ENCODE assay signal across 21 cellular contexts in the genomic region with DNA sequence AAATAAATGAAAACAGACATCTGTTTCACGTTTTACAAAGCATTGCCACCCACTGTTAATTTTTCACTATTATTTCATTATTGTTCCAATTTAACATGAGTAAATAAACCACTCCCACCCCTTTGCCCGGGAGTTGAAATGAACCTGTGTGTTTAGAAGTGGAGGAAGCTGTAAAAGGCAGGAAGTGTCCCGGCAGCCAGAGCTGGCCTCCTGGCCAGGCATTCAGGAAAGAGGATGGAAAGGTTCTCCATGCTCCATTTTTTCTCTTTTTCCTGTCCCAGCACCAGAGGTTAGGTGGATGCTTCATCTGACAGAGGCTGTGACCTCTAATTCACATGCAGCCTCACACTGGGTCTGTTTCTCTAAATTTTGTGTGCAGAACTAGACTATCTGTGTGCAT. TPM values are rescaled to one million over a fixed set of nuclear protein-coding genes. Genes with fewer than 3 reads are reported as not detected.
DNase-seq lines count a peak whose midpoint lies in the region; ATAC-seq and TF ChIP-seq lines count a peak whose summit lies in the region.
"Had no signal": no experiment of that assay in that cellular context is flagged by ENCODE, and none has a peak within 500 bp of the region (broad histone marks: within the 10 kb centered on the region; RNA-seq: fewer than 3 reads in every experiment).

No MANE protein-coding gene starts in this region.

- no peak overlapping the region for H3K27ac Mint-ChIP-seq in CD14-positive monocyte
- H3K27ac Mint-ChIP-seq: activated T-helper 2 cell treated with anti-CD3 and anti-CD28 coated beads, Interferon-gamma antibody, Interleukin-2, Interleukin-4, amounts not matched to agents 10 μg/mL and 5 μg/mL and 100 μg/mL, durations not matched to agents 14 hours and 24 hours and 36 hours; CD4-positive, CD25-positive, alpha-beta regulatory T cell; effector memory CD8-positive, alpha-beta T cell; GM23338; stimulated activated naive CD8-positive, alpha-beta T cell treated with anti-CD3 and anti-CD28 coated beads, Interleukin-15, Interleukin-2, amounts not matched to agents 100 ng/mL and 50 ng/mL, for 24 hours; type B pancreatic cell had no signal

- intact Hi-C loops in CD14-positive monocyte (cut with micrococcal nuclease): no loop called here

- peak; percentile 45 for DNase-seq in COLO668 (lab: John Stamatoyannopoulos, UW; ENCODE audit: unreplicated experiment)
- peak; percentile 73 for DNase-seq in NCI-H1417 treated with DMSO at 0.1 percent for 48 hours (lab: John Stamatoyannopoulos, UW)
- DNase-seq in SHP77 treated with DMSO at 0.1 percent for 48 hours (lab: John Stamatoyannopoulos, UW): peak; percentile 56
- DNase-seq in left kidney (ENCODE audit: low read depth, low spot score): peak; percentile 20
- no peak for DNase-seq in OCI-M2 (lab: John Stamatoyannopoulos, UW; ENCODE audit: unreplicated experiment)
- DNase-seq in occipital lobe (lab: John Stamatoyannopoulos, UW): no peak
- no peak for DNase-seq in CD14-positive monocyte (ENCODE audit: low spot score)
- no peak for DNase-seq in omental fat pad (ENCODE audit: low spot score)
- DNase-seq: CD4-positive, CD25-positive, alpha-beta regulatory T cell; effector memory CD8-positive, alpha-beta T cell; kidney glomerular epithelial cell; NCI-H187 treated with DMSO at 0.1 percent for 48 hours; NCI-H524 treated with DMSO at 0.1 percent for 48 hours; right lobe of liver; SK-N-SH had no signal

- H3K4me3 Mint-ChIP-seq in CD14-positive monocyte: no peak overlapping the region
- H3K4me3 Mint-ChIP-seq: CD4-positive, CD25-positive, alpha-beta regulatory T cell; effector memory CD8-positive, alpha-beta T cell; GM23338; stimulated activated naive CD8-positive, alpha-beta T cell treated with anti-CD3 and anti-CD28 coated beads, Interleukin-15, Interleukin-2, amounts not matched to agents 100 ng/mL and 50 ng/mL, for 24 hours; type B pancreatic cell had no signal

- peaks cover 16% of the 10 kb centered on the region for H3K4me1 Mint-ChIP-seq in CD14-positive monocyte
- H3K4me1 Mint-ChIP-seq: CD4-positive, CD25-positive, alpha-beta regulatory T cell had no signal

- no peaks in the 10 kb centered on the region for H3K36me3 Mint-ChIP-seq in CD14-positive monocyte
- H3K36me3 Mint-ChIP-seq: CD4-positive, CD25-positive, alpha-beta regulatory T cell; type B pancreatic cell had no signal

- peaks cover 0 to 2% (median 2%) of the 10 kb centered on the region in 3 donors for H3K27me3 Mint-ChIP-seq in CD14-positive monocyte (ENCODE audit: low read depth in 3 of 3)

- TF ChIP-seq CTCF in CD14-positive monocyte (IDR thresholded peaks at IDR 0.05): no peak
- TF ChIP-seq CTCF in omental fat pad (IDR thresholded peaks at IDR 0.05): no peak

- ATAC-seq in omental fat pad (ENCODE audit: low FRiP score): no peak
- ATAC-seq: effector memory CD8-positive, alpha-beta T cell; GM23338; Panc1 had no signal

- H3K9me3 Mint-ChIP-seq in CD14-positive monocyte: peaks cover 0 to 2% (median 0%) of the 10 kb centered on the region in 7 donors
- H3K9me3 Mint-ChIP-seq: activated T-helper 2 cell treated with anti-CD3 and anti-CD28 coated beads, Interferon-gamma antibody, Interleukin-2, Interleukin-4, amounts not matched to agents 10 μg/mL and 5 μg/mL and 100 μg/mL, durations not matched to agents 14 hours and 24 hours and 36 hours; GM23338; stimulated activated naive CD8-positive, alpha-beta T cell treated with anti-CD3 and anti-CD28 coated beads, Interleukin-15, Interleukin-2, amounts not matched to agents 100 ng/mL and 50 ng/mL, for 24 hours; type B pancreatic cell had no signal

RNA-seq across cellular contexts. Expression of a gene that starts 55.5 kb away (rescaled TPM):
- total RNA-seq in occipital lobe: 52.9 TPM
- polyA plus RNA-seq in CD14-positive monocyte: under 1 TPM; 0.09 to 0.13 TPM
- total RNA-seq in omental fat pad: 10 to 100 TPM in 2 of 4 donors, 1 to 10 TPM in 2; 7.2 to 72.4 (median 19.0) TPM
- total RNA-seq: activated T-helper 2 cell treated with anti-CD3 and anti-CD28 coated beads, Interferon-gamma antibody, Interleukin-2, Interleukin-4, amounts not matched to agents 10 μg/mL and 5 μg/mL and 100 μg/mL, durations not matched to agents 14 hours and 24 hours and 36 hours; CD4-positive, CD25-positive, alpha-beta regulatory T cell; MCF 10A had no signal

Comparison
In these comparisons a context has a peak if more than half of its experiments do, and no peak if none do; other contexts are left out.
1. DNase-seq: peak in COLO668 (single experiment), NCI-H1417 treated with DMSO at 0.1 percent for 48 hours (single experiment), SHP77 treated with DMSO at 0.1 percent for 48 hours (single experiment) and left kidney (single experiment); none in OCI-M2 (single experiment), occipital lobe (single experiment), CD14-positive monocyte (single experiment) and omental fat pad (single experiment).